In genomic region chr13:98886587-98886986, GRCh38 we compare ENCODE assay signal across 2 cellular contexts.
TF ChIP-seq lines count a peak whose summit lies in the region.

No MANE protein-coding gene starts in this region.

TF ChIP-seq in WTC11, 78 proteins besides CTCF, POLR2A, EP300 and RAD21 (continues in another document):
- no peak for TF ChIP-seq HMGXB4 (CRISPR knock-in tag; IDR thresholded peaks at IDR 0.05)
- no peak for TF ChIP-seq MXD4 (CRISPR knock-in tag; IDR thresholded peaks at IDR 0.05; ENCODE audit: borderline replicate concordance)
- no peak for TF ChIP-seq ZNF532 (CRISPR knock-in tag; IDR thresholded peaks at IDR 0.05; ENCODE audit: borderline replicate concordance)
- TF ChIP-seq AFF4 (CRISPR knock-in tag; IDR thresholded peaks at IDR 0.05; ENCODE audit: borderline replicate concordance), result no peak
- no peak for TF ChIP-seq STAT6 (CRISPR knock-in tag; conservative IDR thresholded peaks at IDR 0.05; ENCODE audit: low read depth)
- TF ChIP-seq ATF1 (CRISPR knock-in tag; IDR thresholded peaks at IDR 0.05), result no peak
- no peak for TF ChIP-seq NFYB (CRISPR knock-in tag; conservative IDR thresholded peaks at IDR 0.05; ENCODE audit: low read depth)
- TF ChIP-seq TP53 (CRISPR knock-in tag; IDR thresholded peaks at IDR 0.05), result no peak

TF ChIP-seq in H1, 55 proteins besides CTCF, POLR2A, EP300 and RAD21:
- no peak for TF ChIP-seq E2F6 (IDR thresholded peaks at IDR 0.05)
- no peak for TF ChIP-seq ASH2L (IDR thresholded peaks at IDR 0.05; ENCODE audit: low read length)
- no peak for TF ChIP-seq CBX5 (IDR thresholded peaks at IDR 0.05; ENCODE audit: low read depth, low read length)
- no peak for TF ChIP-seq YY1 (IDR thresholded peaks at IDR 0.05; ENCODE audit: low read depth, low read length)
- no peak for TF ChIP-seq POLR2AphosphoS5 (IDR thresholded peaks at IDR 0.05; ENCODE audit: low read depth, low read length)
- no peak for TF ChIP-seq JUN (IDR thresholded peaks at IDR 0.05; ENCODE audit: low read depth, low read length)
- TF ChIP-seq KDM1A (IDR thresholded peaks at IDR 0.05; ENCODE audit: borderline replicate concordance, low read length), result no peak
- TF ChIP-seq GABPA (IDR thresholded peaks at IDR 0.05; ENCODE audit: borderline replicate concordance, insufficient read depth, low read length), result no peak
- TF ChIP-seq SRF (IDR thresholded peaks at IDR 0.05; ENCODE audit: low read depth, low read length), result no peak
- no peak for TF ChIP-seq CBX8 (IDR thresholded peaks at IDR 0.05; ENCODE audit: borderline replicate concordance, low read depth, low read length)
- TF ChIP-seq SUZ12 (IDR thresholded peaks at IDR 0.05; ENCODE audit: low read length), result no peak
- TF ChIP-seq BRCA1 (IDR thresholded peaks at IDR 0.05; ENCODE audit: low read depth, low read length), result no peak
- no peak for TF ChIP-seq PHF8 (conservative IDR thresholded peaks at IDR 0.05; ENCODE audit: low read depth, low read length)
